Comparison of ENCODE assay signal across 8 cellular contexts in genomic region chr2:197453914-197454398, GRCh38. TPM values are rescaled to one million over a fixed set of nuclear protein-coding genes. Genes with fewer than 3 reads are reported as not detected.
DNase-seq lines count a peak whose midpoint lies in the region; ATAC-seq and TF ChIP-seq lines count a peak whose summit lies in the region.

No MANE protein-coding gene starts in this region.

- TF ChIP-seq POLR2A in heart left ventricle (IDR thresholded peaks at IDR 0.05): peak in 1 of 2 donors; percentile 24

- peak overlapping the region; percentile 100 for H3K27ac Mint-ChIP-seq in activated CD8-positive, alpha-beta T cell treated with anti-CD3 and anti-CD28 coated beads, Interleukin-2, amount 10 ng/mL, durations not matched to agents 7 days and 5 days

- H3K27me3 ChIP-seq in HL-60 (ENCODE audit: insufficient read depth, poor library complexity, severe bottlenecking): no peaks in the 10 kb centered on the region
- no peaks in the 10 kb centered on the region for H3K27me3 ChIP-seq in heart left ventricle

- H3K4me1 Mint-ChIP-seq in activated CD8-positive, alpha-beta T cell treated with anti-CD3 and anti-CD28 coated beads, Interleukin-2, amount 10 ng/mL, durations not matched to agents 7 days and 5 days (ENCODE audit: low read depth): peaks cover 38% of the 10 kb centered on the region

- H3K36me3 ChIP-seq in heart left ventricle: peaks cover 0 to 2% (median 0%) of the 10 kb centered on the region in 9 donors

- CTCF ChIA-PET in activated CD8-positive, alpha-beta T cell treated with anti-CD3 and anti-CD28 coated beads, Interleukin-2, amount 10 ng/mL, durations not matched to agents 7 days and 5 days (lab: Charles Lee): interaction anchor here (1.2 to 1.5 kb wide), 2 partner anchors 10 to 19 kb away, joined by 4 to 5 read pairs; partner anchors contain the start of gene SF3B1

- POLR2A ChIA-PET in activated CD8-positive, alpha-beta T cell treated with anti-CD3 and anti-CD28 coated beads, Interleukin-2, amount 10 ng/mL, durations not matched to agents 7 days and 5 days (lab: Charles Lee): interaction anchor here (1.2 to 6.3 kb wide), 4 partner anchors 9 to 44 kb away, joined by 6 to 143 read pairs (median 20); partner anchors contain the start of genes HSPD1, HSPE1 and SF3B1

- peak overlapping the region; percentile 96 for H3K4me3 Mint-ChIP-seq in activated CD8-positive, alpha-beta T cell treated with anti-CD3 and anti-CD28 coated beads, Interleukin-2, amount 10 ng/mL, durations not matched to agents 7 days and 5 days

- H3K4me3 ChIP-seq in HL-60 (replicated peaks; ENCODE audit: insufficient read depth, low read length) (peak overlapping the region; percentile 59), heart left ventricle (peak overlapping the region; percentile 44 to 98 (median 78))

- H3K27ac ChIP-seq in HL-60 (replicated peaks) (peak overlapping the region; percentile 88), heart left ventricle (peak overlapping the region; percentile 88 to 100 (median 98))

- TF ChIP-seq CTCF in HL-60 (IDR thresholded peaks at IDR 0.05; ENCODE audit: insufficient read depth, low read length) (no peak), heart left ventricle (IDR thresholded peaks at IDR 0.05) (no peak)

- H3K4me1 ChIP-seq in heart left ventricle: peaks cover 0 to 51% (median 20%) of the 10 kb centered on the region in 12 donors

- H3K9me3 ChIP-seq in heart left ventricle: no peaks in the 10 kb centered on the region

- peaks cover 12% of the 10 kb centered on the region for H3K36me3 Mint-ChIP-seq in activated CD8-positive, alpha-beta T cell treated with anti-CD3 and anti-CD28 coated beads, Interleukin-2, amount 10 ng/mL, durations not matched to agents 7 days and 5 days (ENCODE audit: low read depth)

- peak; percentile 32 for ATAC-seq in GM21423 (IDR thresholded peaks at IDR 0.05; ENCODE audit: unreplicated experiment)
- ATAC-seq in activated CD8-positive, alpha-beta T cell treated with anti-CD3 and anti-CD28 coated beads, Interleukin-2, amount 10 ng/mL, durations not matched to agents 7 days and 5 days: no peak
- peak; percentile 50 to 76 (median 74) for ATAC-seq in heart left ventricle

- WGBS in heart left ventricle, 4 donors: 0 to 1% (median 0%) methylated on average over 10 to 11 of the region's 11 CpGs

- DNase-seq in GM04504 (ENCODE audit: low read depth): peak; percentile 87
- DNase-seq in HL-60 (ENCODE audit: low read depth in 1 of 2, low spot score in 1 of 2): peak in 1 of 2 experiments; percentile 58
- no peak for DNase-seq in activated CD8-positive, alpha-beta T cell treated with anti-CD3 and anti-CD28 coated beads, Interleukin-2, amount 10 ng/mL, durations not matched to agents 7 days and 5 days
- DNase-seq in heart left ventricle: peak in 2 of 5 donors; percentile 77 to 78
- peak; percentile 80 for DNase-seq in pulmonary artery endothelial cell (ENCODE audit: low read depth, low spot score)
- DNase-seq in activated CD4-positive, CD25-positive, alpha-beta regulatory T cell treated with anti-CD3 and anti-CD28 coated beads, Interleukin-2, amount 50 U/mL, for 72 hours: no peak
- no peak for DNase-seq in COR-L47 (lab: John Stamatoyannopoulos, UW)

- no peaks in the 10 kb centered on the region for H3K27me3 Mint-ChIP-seq in activated CD8-positive, alpha-beta T cell treated with anti-CD3 and anti-CD28 coated beads, Interleukin-2, amount 10 ng/mL, durations not matched to agents 7 days and 5 days (ENCODE audit: low read depth)

- intact Hi-C loops in heart left ventricle (cut with DNase I): loop anchor here in 9 of 10 donors (1.0 to 10.0 kb wide), 9 partner anchors 18 to 251 kb away; partner anchors contain the start of genes SF3B1 (in 7 of the 9), HSPE1 (in 5 of the 9), HSPD1 (in 2 of the 9) and MARS2 (in 1 of the 9)

- no peaks in the 10 kb centered on the region for H3K9me3 Mint-ChIP-seq in activated CD8-positive, alpha-beta T cell treated with anti-CD3 and anti-CD28 coated beads, Interleukin-2, amount 10 ng/mL, durations not matched to agents 7 days and 5 days (ENCODE audit: insufficient read depth)

RNA-seq across cellular contexts. Expression of gene COQ10B, which starts 0.6 kb away (rescaled TPM):
- 10 to 100 TPM; 22.5 to 22.6 TPM for total RNA-seq in activated CD8-positive, alpha-beta T cell treated with anti-CD3 and anti-CD28 coated beads, Interleukin-2, amount 10 ng/mL, durations not matched to agents 7 days and 5 days
- 10 to 100 TPM; 26.6 to 39.9 (median 33.8) TPM for total RNA-seq in heart left ventricle
- polyA plus RNA-seq in heart left ventricle: 10 to 100 TPM; 21.6 to 38.5 TPM
- 26.1 and 28.7 TPM in 2 replicates for total RNA-seq in pulmonary artery endothelial cell

RNA-seq across cellular contexts. Expression of gene SF3B1, which starts 19.1 kb away (rescaled TPM):
- total RNA-seq in activated CD8-positive, alpha-beta T cell treated with anti-CD3 and anti-CD28 coated beads, Interleukin-2, amount 10 ng/mL, durations not matched to agents 7 days and 5 days: 100 to 1,000 TPM; 266 to 267 TPM
- total RNA-seq in heart left ventricle: 100 to 1,000 TPM in 8 of 9 donors, 10 to 100 TPM in 1; 80.4 to 167 (median 133) TPM
- 100 to 1,000 TPM in 1 of 2 donors, 10 to 100 TPM in 1; 88.1 to 112 TPM for polyA plus RNA-seq in heart left ventricle
- 162 and 212 TPM in 2 replicates for total RNA-seq in pulmonary artery endothelial cell

RNA-seq across cellular contexts. Expression of gene HSPD1, which starts 45.7 kb away (rescaled TPM):
- 100 to 1,000 TPM; 322 to 336 TPM for total RNA-seq in activated CD8-positive, alpha-beta T cell treated with anti-CD3 and anti-CD28 coated beads, Interleukin-2, amount 10 ng/mL, durations not matched to agents 7 days and 5 days
- total RNA-seq in heart left ventricle: 100 to 1,000 TPM in 7 of 9 donors, 10 to 100 TPM in 2; 86.7 to 154 (median 118) TPM
- polyA plus RNA-seq in heart left ventricle: 100 to 1,000 TPM; 121 to 246 TPM
- total RNA-seq in pulmonary artery endothelial cell: 183 and 512 TPM in 2 replicates

RNA-seq across cellular contexts. Expression of gene HSPE1, which starts 46.2 kb away (rescaled TPM):
- 100 to 1,000 TPM; 153 to 162 TPM for total RNA-seq in activated CD8-positive, alpha-beta T cell treated with anti-CD3 and anti-CD28 coated beads, Interleukin-2, amount 10 ng/mL, durations not matched to agents 7 days and 5 days
- 100 to 1,000 TPM in 6 of 9 donors, 10 to 100 TPM in 3; 75.0 to 136 (median 102) TPM for total RNA-seq in heart left ventricle
- 100 to 1,000 TPM; 184 to 261 TPM for polyA plus RNA-seq in heart left ventricle
- 115 and 245 TPM in 2 replicates for total RNA-seq in pulmonary artery endothelial cell

Comparison
In these comparisons a context has a peak if more than half of its experiments do, and no peak if none do; other contexts are left out.
1. DNase-seq: peak in GM04504 (single experiment) and pulmonary artery endothelial cell (single experiment); none in activated CD8-positive, alpha-beta T cell treated with anti-CD3 and anti-CD28 coated beads, Interleukin-2, amount 10 ng/mL, durations not matched to agents 7 days and 5 days (single experiment), activated CD4-positive, CD25-positive, alpha-beta regulatory T cell treated with anti-CD3 and anti-CD28 coated beads, Interleukin-2, amount 50 U/mL, for 72 hours (single experiment) and COR-L47 (single experiment).